ENCODE assay signal across 29 cellular contexts in genomic region chr1:118636004-118636403, GRCh38.
"Had no signal": no experiment of that assay in that cellular context is flagged by ENCODE, and none has a peak within 500 bp of the region (broad histone marks: within the 10 kb centered on the region; RNA-seq: fewer than 3 reads in every experiment).

No MANE protein-coding gene starts in this region.

- ATAC-seq: gastrocnemius medialis; left colon; pancreas; sciatic nerve; stimulated activated naive CD8-positive, alpha-beta T cell treated with anti-CD3 and anti-CD28 coated beads, Interleukin-15, Interleukin-2, amounts not matched to agents 100 U/mL and 50 U/mL, for 24 hours had no signal

- H3K36me3 ChIP-seq: ascending aorta, cardiac muscle cell, colonic mucosa, gastrocnemius medialis, pancreas, prostate gland, transverse colon had no signal

- H3K4me3 ChIP-seq: ascending aorta, cardiac muscle cell, colonic mucosa, gastrocnemius medialis, pancreas, prostate gland, skin epidermis, testis, transverse colon had no signal

- H3K4me1 ChIP-seq: ascending aorta, colonic mucosa, gastrocnemius medialis, pancreas, prostate gland, testis, transverse colon had no signal

- H3K27ac ChIP-seq: ascending aorta, cardiac muscle cell, colonic mucosa, gastrocnemius medialis, pancreas, prostate gland, skin epidermis, testis, transverse colon, VCaP had no signal

- DNase-seq: activated CD4-positive, alpha-beta T cell treated with anti-CD3 and anti-CD28 coated beads for 48 hours; activated CD4-positive, alpha-beta T cell treated with anti-CD3 and anti-CD28 coated beads, Interleukin-2, amount 50 U/mL, for 48 hours; activated CD8-positive, alpha-beta memory T cell treated with anti-CD3 and anti-CD28 coated beads, Interleukin-2, amount 50 U/mL, for 4 hours; activated effector memory CD4-positive, alpha-beta T cell treated with anti-CD3 and anti-CD28 coated beads, Interleukin-2, amount 50 U/mL, for 16 hours; activated naive CD4-positive, alpha-beta T cell treated with anti-CD3 and anti-CD28 coated beads, Interleukin-2, amount 10 ng/mL, durations not matched to agents 7 days and 5 days; activated naive CD8-positive, alpha-beta T cell treated with anti-CD3 and anti-CD28 coated beads, Interleukin-2, amount 10 ng/mL, durations not matched to agents 7 days and 5 days; activated T-cell treated with anti-CD3 and anti-CD28 coated beads, Interleukin-2, amount 50 U/mL, for 1 hour; cerebellar nuclear complex; colonic mucosa; effector CD8-positive, alpha-beta T cell; gastrocnemius medialis; glutamatergic neuron; islet precursor cell; left colon; naive B cell; nephron progenitor cell; pancreas; retina; stimulated activated CD4-positive, alpha-beta T cell treated with anti-CD3 and anti-CD28 coated beads, Interleukin-12 subunit alpha, Interleukin-12 subunit beta, amount 100 ng/mL, for 4 hours; stimulated activated CD4-positive, alpha-beta T cell treated with anti-CD3 and anti-CD28 coated beads, Interleukin-4, amount 100 ng/mL, for 1 hour; stimulated activated naive CD8-positive, alpha-beta T cell treated with anti-CD3 and anti-CD28 coated beads, Interleukin-15, Interleukin-2, amounts not matched to agents 100 U/mL and 50 U/mL, for 24 hours; testis; transverse colon had no signal

- H3K9me3 ChIP-seq: ascending aorta, colonic mucosa, gastrocnemius medialis, pancreas, prostate gland, testis, transverse colon had no signal
